Comparison of ENCODE assay signal across 15 cellular contexts in genomic region chr1:162629651-162630050, GRCh38. TPM values are rescaled to one million over a fixed set of nuclear protein-coding genes. Genes with fewer than 3 reads are reported as not detected.
DNase-seq lines count a peak whose midpoint lies in the region; ATAC-seq and TF ChIP-seq lines count a peak whose summit lies in the region.
"Had no signal": no experiment of that assay in that cellular context is flagged by ENCODE, and none has a peak within 500 bp of the region (broad histone marks: within the 10 kb centered on the region; RNA-seq: fewer than 3 reads in every experiment).

No MANE protein-coding gene starts in this region.

- TF ChIP-seq CTCF in heart left ventricle (IDR thresholded peaks at IDR 0.05) (no peak), brain microvascular endothelial cell (IDR thresholded peaks at IDR 0.05; ENCODE audit: low read depth, low read length, missing control alignments) (no peak), transverse colon (IDR thresholded peaks at IDR 0.05) (no peak), coronary artery (IDR thresholded peaks at IDR 0.05) (no peak)

- DNase-seq in heart left ventricle (no peak), left ventricle myocardium superior (no peak), brain microvascular endothelial cell (peak; percentile 52), transverse colon (no peak), coronary artery (ENCODE audit: low spot score) (no peak)
- DNase-seq: activated CD8-positive, alpha-beta memory T cell treated with anti-CD3 and anti-CD28 coated beads, Interleukin-2, amount 10 ng/mL, durations not matched to agents 7 days and 5 days; effector memory CD8-positive, alpha-beta T cell; H9; mucosa of descending colon; NCI-H524 treated with DMSO at 0.1 percent for 48 hours had no signal

- H3K4me1 ChIP-seq in heart left ventricle (peaks cover 0 to 45% (median 12%) of the 10 kb centered on the region in 12 donors), muscle layer of colon (ENCODE audit: insufficient read depth, low read length) (peaks cover 60% of the 10 kb centered on the region), transverse colon (peaks cover 0 to 29% (median 4%) of the 10 kb centered on the region in 4 donors)
- H3K4me1 ChIP-seq: A549 had no signal

- H3K27ac ChIP-seq in heart left ventricle (peak overlapping the region in 9 of 12 donors; percentile 4 to 92 (median 84)), brain microvascular endothelial cell (peak overlapping the region; percentile 93), muscle layer of colon (ENCODE audit: low read depth, low read length) (peak overlapping the region; percentile 17), transverse colon (peak overlapping the region; percentile 81 to 89 (median 87)), coronary artery (peak overlapping the region in 1 of 2 donors; percentile 86)
- H3K27ac ChIP-seq: A549 had no signal

- intact Hi-C loops in heart left ventricle (cut with DNase I) = loop anchor here in 6 of 10 donors (5.0 to 10.0 kb wide), 7 partner anchors 43 to 575 kb away; no protein-coding TSS in a partner anchor
- intact Hi-C loops in left ventricle myocardium superior (cut with micrococcal nuclease) = loop anchor here (5.0 kb wide), 1 partner anchor 48 kb away; no protein-coding TSS in a partner anchor
- intact Hi-C loops in transverse colon (cut with DNase I; ENCODE audit: low total_unique reads) = loop anchor here (5.0 kb wide), 1 partner anchor 58 kb away; no protein-coding TSS in a partner anchor

- H3K36me3 ChIP-seq in heart left ventricle = no peaks in the 10 kb centered on the region
- H3K36me3 ChIP-seq in brain microvascular endothelial cell (replicated peaks) = no peaks in the 10 kb centered on the region
- H3K36me3 ChIP-seq in muscle layer of colon (ENCODE audit: insufficient read depth, low read length) = no peaks in the 10 kb centered on the region
- no peaks in the 10 kb centered on the region for H3K36me3 ChIP-seq in transverse colon

- no peak for TF ChIP-seq POLR2A in heart left ventricle (IDR thresholded peaks at IDR 0.05)
- TF ChIP-seq POLR2A in transverse colon (IDR thresholded peaks at IDR 0.05) = no peak

- WGBS in heart left ventricle, 4 donors = 67 to 89% (median 78%) methylated on average over 2 of the region's 2 CpGs
- 82 to 86% methylated on average over 2 of the region's 2 CpGs for WGBS in transverse colon (ENCODE audit: low coverage in 1 of 2), 2 donors

- no peaks in the 10 kb centered on the region for H3K9me3 ChIP-seq in heart left ventricle
- H3K9me3 ChIP-seq in muscle layer of colon (ENCODE audit: low read length) = no peaks in the 10 kb centered on the region
- no peaks in the 10 kb centered on the region for H3K9me3 ChIP-seq in transverse colon
- H3K9me3 ChIP-seq: A549, mucosa of descending colon had no signal

- H3K4me3 ChIP-seq in heart left ventricle = no peak overlapping the region
- H3K4me3 ChIP-seq in brain microvascular endothelial cell (ENCODE audit: low read depth, low read length) = no peak overlapping the region
- no peak overlapping the region for H3K4me3 ChIP-seq in muscle layer of colon (ENCODE audit: low read depth in 1 of 2, low read length in 2 of 2)
- H3K4me3 ChIP-seq in transverse colon = no peak overlapping the region
- no peak overlapping the region for H3K4me3 ChIP-seq in coronary artery
- H3K4me3 ChIP-seq: A549, mucosa of descending colon had no signal

- no peaks in the 10 kb centered on the region for H3K27me3 ChIP-seq in heart left ventricle
- no peaks in the 10 kb centered on the region for H3K27me3 ChIP-seq in brain microvascular endothelial cell (replicated peaks)
- H3K27me3 ChIP-seq in muscle layer of colon (ENCODE audit: control insufficient read depth in 1 of 2, insufficient read depth in 2 of 2, low read length in 2 of 2) = no peaks in the 10 kb centered on the region
- H3K27me3 ChIP-seq in transverse colon = no peaks in the 10 kb centered on the region

- in situ Hi-C loops in brain microvascular endothelial cell (cut with HindIII; ENCODE audit: low pct_ligation_motif_present, low sequenced_read_pairs) = no loop called here
- in situ Hi-C loops in transverse colon (cut with MboI; ENCODE audit: low pct_ligation_motif_present in 1 of 4, low pct_unique_long_range_greater_than_20kb in 1 of 4, low sequenced_read_pairs in 3 of 4) = no loop called here

- no peak for TF ChIP-seq EP300 in transverse colon (IDR thresholded peaks at IDR 0.05; ENCODE audit: low read depth)

- ATAC-seq in heart left ventricle (no peak), left ventricle myocardium superior (no peak), HG03175 (IDR thresholded peaks at IDR 0.05; ENCODE audit: unreplicated experiment) (no peak), HG02610 (IDR thresholded peaks at IDR 0.05; ENCODE audit: unreplicated experiment) (no peak)
- ATAC-seq: A549; activated CD8-positive, alpha-beta memory T cell treated with anti-CD3 and anti-CD28 coated beads, Interleukin-2, amount 10 ng/mL, durations not matched to agents 7 days and 5 days; effector memory CD8-positive, alpha-beta T cell; mucosa of descending colon; sciatic nerve had no signal

- no peak overlapping the region for H3K9ac ChIP-seq in muscle layer of colon (ENCODE audit: low read length)

RNA-seq across cellular contexts. Expression of gene DDR2, which starts 2.6 kb away (rescaled TPM):
- 10 to 100 TPM; 16.4 to 55.3 (median 25.9) TPM for total RNA-seq in heart left ventricle
- 1 to 10 TPM; 5.0 to 7.4 TPM for polyA plus RNA-seq in heart left ventricle
- total RNA-seq in left ventricle myocardium superior = 26.1 TPM
- total RNA-seq in transverse colon = 10 to 100 TPM; 33.3 to 54.1 (median 42.2) TPM
